In the genomic region with DNA sequence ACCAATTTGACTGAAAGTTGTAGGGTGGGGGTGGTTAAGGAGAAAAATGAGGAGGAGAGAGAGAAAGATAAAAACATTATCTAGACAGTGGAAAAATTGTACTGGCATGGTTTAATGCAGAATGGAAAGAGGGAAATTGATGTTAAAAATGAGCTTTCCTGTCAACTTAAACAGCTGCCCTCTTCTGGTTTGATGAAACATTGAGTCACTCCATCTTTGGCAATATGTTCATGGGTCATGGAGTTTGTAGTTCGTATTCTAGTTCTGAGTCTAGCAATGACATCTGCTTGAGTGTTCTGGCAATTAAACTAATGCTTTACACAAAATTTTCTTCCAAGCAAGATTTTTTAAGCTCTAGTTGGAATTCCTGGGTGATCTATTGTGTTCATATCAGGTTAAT, we compare ENCODE assay signal across 28 cellular contexts. TPM values are rescaled to one million over a fixed set of nuclear protein-coding genes. Genes with fewer than 3 reads are reported as not detected.
DNase-seq lines count a peak whose midpoint lies in the region; ATAC-seq, FAIRE-seq and TF ChIP-seq lines count a peak whose summit lies in the region.
"Had no signal": no experiment of that assay in that cellular context is flagged by ENCODE, and none has a peak within 500 bp of the region (broad histone marks: within the 10 kb centered on the region; RNA-seq: fewer than 3 reads in every experiment).

No MANE protein-coding gene starts in this region.

- no peaks in the 10 kb centered on the region for H3K79me2 ChIP-seq in GM23248 (ENCODE audit: insufficient read depth)

- no peaks in the 10 kb centered on the region for H3F3A ChIP-seq in GM23248 (ENCODE audit: insufficient read depth)

- no peak overlapping the region for H3K27ac ChIP-seq in GM23248
- H3K27ac ChIP-seq in left lung = no peak overlapping the region
- H3K27ac ChIP-seq: BLaER1 treated with 17β-estradiol and CSF1 and Interleukin-3, amounts not matched to agents 10 nM and 100 nM; neural progenitor cell; VCaP had no signal

- no peaks in the 10 kb centered on the region for H3K9me2 ChIP-seq in GM23248 (ENCODE audit: insufficient read depth)
- H3K9me2 ChIP-seq: SK-N-SH had no signal

- no peak overlapping the region for H3K9ac ChIP-seq in GM23248
- H3K9ac ChIP-seq: BLaER1 treated with 17β-estradiol and CSF1 and Interleukin-3, amounts not matched to agents 10 nM and 100 nM; neural progenitor cell; SK-N-SH had no signal

- H3K4me3 ChIP-seq in GM23248 (no peak overlapping the region), bronchial epithelial cell (ENCODE audit: low read depth, low read length) (no peak overlapping the region), left lung (no peak overlapping the region)
- H3K4me3 ChIP-seq: BLaER1 treated with 17β-estradiol and CSF1 and Interleukin-3, amounts not matched to agents 10 nM and 100 nM; HAP-1; neural progenitor cell had no signal

- H3K4me3 Mint-ChIP-seq in stimulated activated naive B cell treated with anti-CD40 and anti-IgM and Interleukin-4, amounts not matched to agents 10 μg/mL and 1 μg/mL and 100 μg/mL, for 72 hours = no peak overlapping the region
- H3K4me3 Mint-ChIP-seq: activated T-cell treated with anti-CD3 and anti-CD28 coated beads, Interleukin-2, amount 50 U/mL, for 24 hours; neural progenitor cell had no signal

- H3K36me3 Mint-ChIP-seq in stimulated activated naive B cell treated with anti-CD40 and anti-IgM and Interleukin-4, amounts not matched to agents 10 μg/mL and 1 μg/mL and 100 μg/mL, for 72 hours = no peaks in the 10 kb centered on the region
- H3K36me3 Mint-ChIP-seq: neural progenitor cell had no signal

- H3K4me1 ChIP-seq in GM23248 (ENCODE audit: insufficient read depth) (no peaks in the 10 kb centered on the region), left lung (no peaks in the 10 kb centered on the region)
- H3K4me1 ChIP-seq: Caco-2, HAP-1, neural progenitor cell had no signal

- FAIRE-seq in bronchial epithelial cell (lab: Jason Lieb, UNC) = no peak
- FAIRE-seq: GM12891, RCC 7860 had no signal

- ATAC-seq in left lung = peak; percentile 23
- ATAC-seq in GM18517 (IDR thresholded peaks at IDR 0.05; ENCODE audit: unreplicated experiment) = no peak
- no peak for ATAC-seq in stimulated activated naive B cell treated with anti-CD40 and anti-IgM and Interleukin-4, amounts not matched to agents 10 μg/mL and 1 μg/mL and 100 μg/mL, for 72 hours (replicated peaks)

- intact Hi-C loops in left lung (cut with DNase I) = no loop called here

- no peak overlapping the region for H3K27ac Mint-ChIP-seq in stimulated activated naive B cell treated with anti-CD40 and anti-IgM and Interleukin-4, amounts not matched to agents 10 μg/mL and 1 μg/mL and 100 μg/mL, for 72 hours
- H3K27ac Mint-ChIP-seq: activated T-cell treated with anti-CD3 and anti-CD28 coated beads, Interleukin-2, amount 50 U/mL, for 24 hours; neural progenitor cell had no signal

- DNase-seq in GM23248 = peak; percentile 31
- DNase-seq in MV-4-11 (lab: John Stamatoyannopoulos, UW) = peak; percentile 56
- DNase-seq in bronchial epithelial cell (ENCODE audit: low read depth) = peak; percentile 38
- DNase-seq in left lung = no peak
- no peak for DNase-seq in DMS 273 (lab: John Stamatoyannopoulos, UW; ENCODE audit: unreplicated experiment)
- no peak for DNase-seq in stimulated activated naive B cell treated with anti-CD40 and anti-IgM and Interleukin-4, amounts not matched to agents 10 μg/mL and 1 μg/mL and 100 μg/mL, for 72 hours
- DNase-seq: ACHN; activated CD4-positive, alpha-beta T cell treated with anti-CD3 and anti-CD28 coated beads for 48 hours; activated naive CD4-positive, alpha-beta T cell treated with Interleukin-2 at 50 U/mL for 16 hours; activated T-cell treated with anti-CD3 and anti-CD28 coated beads, Interleukin-2, amount 50 U/mL, for 24 hours; amniotic stem cell; Caco-2; Karpas-422; NCI-H2107; SK-N-SH; stimulated activated CD4-positive, alpha-beta T cell treated with anti-CD3 and anti-CD28 coated beads, Interleukin-1b, Interleukin-23, amount 100 ng/mL, for 48 hours; T-helper 2 cell had no signal

- peaks cover 0 to 2% of the 10 kb centered on the region in 2 donors for H3K4me1 Mint-ChIP-seq in stimulated activated naive B cell treated with anti-CD40 and anti-IgM and Interleukin-4, amounts not matched to agents 10 μg/mL and 1 μg/mL and 100 μg/mL, for 72 hours
- H3K4me1 Mint-ChIP-seq: neural progenitor cell had no signal

- H3K36me3 ChIP-seq in GM23248 (ENCODE audit: low read depth) = no peaks in the 10 kb centered on the region
- H3K36me3 ChIP-seq in bronchial epithelial cell (ENCODE audit: control insufficient read depth, insufficient read depth, low read length) = no peaks in the 10 kb centered on the region
- no peaks in the 10 kb centered on the region for H3K36me3 ChIP-seq in left lung
- H3K36me3 ChIP-seq: BLaER1 treated with 17β-estradiol and CSF1 and Interleukin-3, amounts not matched to agents 10 nM and 100 nM; HAP-1; neural progenitor cell had no signal

- H3K9me3 Mint-ChIP-seq in stimulated activated naive B cell treated with anti-CD40 and anti-IgM and Interleukin-4, amounts not matched to agents 10 μg/mL and 1 μg/mL and 100 μg/mL, for 72 hours = no peaks in the 10 kb centered on the region
- H3K9me3 Mint-ChIP-seq: activated T-cell treated with anti-CD3 and anti-CD28 coated beads, Interleukin-2, amount 50 U/mL, for 24 hours; neural progenitor cell had no signal

- no peaks in the 10 kb centered on the region; the same call in 1 of the 2 replicates for H3K27me3 ChIP-seq in GM23248 (replicated peaks; ENCODE audit: insufficient read depth)
- H3K27me3 ChIP-seq in bronchial epithelial cell (ENCODE audit: control insufficient read depth, insufficient read depth, low read length) = peaks cover 3% of the 10 kb centered on the region
- H3K27me3 ChIP-seq in left lung = peaks cover 8 to 12% of the 10 kb centered on the region in 2 donors
- H3K27me3 ChIP-seq: BLaER1 treated with 17β-estradiol and CSF1 and Interleukin-3, amounts not matched to agents 10 nM and 100 nM; neural progenitor cell had no signal

- WGBS in GM23248 (ENCODE audit: low coverage in 1 of 2, low lambda C conversion rate in 2 of 2, missing lambda C conversion rate in 2 of 2), 2 experiments = 0 to 5% methylated on average over 1 of the region's 1 CpG

- H3K27me3 Mint-ChIP-seq in stimulated activated naive B cell treated with anti-CD40 and anti-IgM and Interleukin-4, amounts not matched to agents 10 μg/mL and 1 μg/mL and 100 μg/mL, for 72 hours = peaks cover 21 to 38% of the 10 kb centered on the region in 2 donors

- H3K9me3 ChIP-seq in GM23248 (ENCODE audit: low read depth) = no peaks in the 10 kb centered on the region
- no peaks in the 10 kb centered on the region for H3K9me3 ChIP-seq in left lung
- H3K9me3 ChIP-seq: HAP-1, SK-N-SH had no signal

- in situ Hi-C loops in GM23248 (cut with MboI) = no loop called here

- TF ChIP-seq CTCF in bronchial epithelial cell (IDR thresholded peaks at IDR 0.05; ENCODE audit: insufficient read depth, low read length, severe bottlenecking) (no peak), left lung (IDR thresholded peaks at IDR 0.05) (no peak)

- H4K20me1 ChIP-seq in GM23248 (ENCODE audit: insufficient read depth) = no peaks in the 10 kb centered on the region
- H4K20me1 ChIP-seq: BLaER1 treated with 17β-estradiol and CSF1 and Interleukin-3, amounts not matched to agents 10 nM and 100 nM had no signal

- no peak overlapping the region for H2AFZ ChIP-seq in GM23248
- H2AFZ ChIP-seq: neural progenitor cell had no signal

- H3K4me2 ChIP-seq in GM23248 (ENCODE audit: unreplicated experiment) = no peak overlapping the region
- H3K4me2 ChIP-seq: neural progenitor cell, SK-N-SH had no signal

RNA-seq across cellular contexts. Expression of gene ZNF648, which starts 9.6 kb away (rescaled TPM):
- total RNA-seq in GM23248 (2014; rRNA removed; shearing (Covaris generic)) = not detected in 2 replicates
- polyA plus RNA-seq in GM23248 (2016; fragmentation: Nextera tagmentation; extraction: Ambion mirVana) = not detected in 2 replicates
- total RNA-seq in bronchial epithelial cell (not detected in 2 replicates), left lung (under 1 TPM in 1 of 2 donors, not detected in 1; 0.10 TPM)
- total RNA-seq: activated CD8-positive, alpha-beta memory T cell treated with anti-CD3 and anti-CD28 coated beads for 36 hours; Caco-2; NCI-H460; posterior vena cava had no signal
- polyA plus RNA-seq: SK-N-SH, urinary bladder had no signal

Comparison
In these comparisons a context has a peak if more than half of its experiments do, and no peak if none do; other contexts are left out.
1. DNase-seq: peak in GM23248 (single experiment), MV-4-11 (single experiment) and bronchial epithelial cell (single experiment); none in left lung (0 of 2), DMS 273 (single experiment) and stimulated activated naive B cell treated with anti-CD40 and anti-IgM and Interleukin-4, amounts not matched to agents 10 μg/mL and 1 μg/mL and 100 μg/mL, for 72 hours (single experiment).